In the genomic region with DNA sequence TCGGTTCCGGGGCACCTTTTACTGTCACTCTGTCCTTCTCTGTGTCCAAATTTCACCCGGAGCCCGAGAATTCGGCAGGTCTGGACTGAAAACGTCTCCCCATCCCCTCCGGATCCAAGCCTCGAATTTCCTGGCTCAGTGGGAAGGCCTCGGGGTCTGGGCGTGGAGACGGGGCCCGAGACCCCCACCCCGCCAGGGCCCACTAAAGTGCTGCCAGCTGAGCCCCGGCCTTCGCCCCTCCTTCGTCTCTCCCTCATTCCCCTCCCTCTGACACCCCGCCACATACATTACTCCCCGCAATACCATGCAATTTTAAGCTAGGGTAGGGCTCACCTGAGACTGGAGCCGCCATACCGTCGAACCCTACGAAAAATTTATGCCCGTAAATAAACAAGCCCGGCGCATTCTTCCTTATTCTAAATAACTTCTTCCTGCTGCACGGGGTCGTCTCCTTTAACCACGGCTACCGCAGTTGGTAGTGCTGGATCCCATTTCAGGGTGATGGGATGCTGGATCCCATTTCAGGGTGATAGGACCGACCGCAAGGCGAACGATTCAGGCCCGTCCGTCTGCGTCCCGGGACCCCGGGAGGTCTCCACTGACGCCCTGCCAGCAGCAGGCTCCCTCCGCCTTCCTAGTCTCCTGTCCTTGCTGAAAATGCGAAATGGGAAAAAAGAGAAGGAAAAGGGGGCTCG, we compare ENCODE assay signal across 3 cellular contexts.
TF ChIP-seq lines count a peak whose summit lies in the region.

No MANE protein-coding gene starts in this region.

TF ChIP-seq in A549, 52 proteins besides CTCF, POLR2A, EP300 and RAD21:
- TF ChIP-seq CHD2 (IDR thresholded peaks at IDR 0.05; ENCODE audit: low read length, partially characterized antibody) (no peak), BHLHE40 (IDR thresholded peaks at IDR 0.05; ENCODE audit: low read depth, low read length) (no peak), ESRRA (IDR thresholded peaks at IDR 0.05; ENCODE audit: borderline replicate concordance, low read length) (no peak), KDM5A (IDR thresholded peaks at IDR 0.05) (no peak), TFCP2L1 (CRISPR knock-in tag; IDR thresholded peaks at IDR 0.05) (no peak), NPAS2 (CRISPR knock-in tag; IDR thresholded peaks at IDR 0.05; ENCODE audit: borderline replicate concordance) (no peak), HOXB5 (CRISPR knock-in tag; IDR thresholded peaks at IDR 0.05) (no peak), JUN (IDR thresholded peaks at IDR 0.05) (no peak), ZC3H11A (IDR thresholded peaks at IDR 0.05) (no peak), CHD4 (IDR thresholded peaks at IDR 0.05; ENCODE audit: borderline replicate concordance) (0 out of 2 replicates have a peak, but pooled peaks have one; percentile 66), PHF8 (IDR thresholded peaks at IDR 0.05; ENCODE audit: borderline replicate concordance, low read depth) (peak; percentile 29; the same call in 1 of the 2 replicates), GATA3 (IDR thresholded peaks at IDR 0.05; ENCODE audit: borderline replicate concordance) (no peak), NR3C1 (IDR thresholded peaks at IDR 0.05) (no peak)
- TF ChIP-seq, protein P1, sequence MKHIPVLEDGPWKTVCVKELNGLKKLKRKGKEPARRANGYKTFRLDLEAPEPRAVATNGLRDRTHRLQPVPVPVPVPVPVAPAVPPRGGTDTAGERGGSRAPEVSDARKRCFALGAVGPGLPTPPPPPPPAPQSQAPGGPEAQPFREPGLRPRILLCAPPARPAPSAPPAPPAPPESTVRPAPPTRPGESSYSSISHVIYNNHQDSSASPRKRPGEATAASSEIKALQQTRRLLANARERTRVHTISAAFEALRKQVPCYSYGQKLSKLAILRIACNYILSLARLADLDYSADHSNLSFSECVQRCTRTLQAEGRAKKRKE (CRISPR knock-in tag; IDR thresholded peaks at IDR 0.05; ENCODE audit: low read depth): no peak
- TF ChIP-seq, protein P2, sequence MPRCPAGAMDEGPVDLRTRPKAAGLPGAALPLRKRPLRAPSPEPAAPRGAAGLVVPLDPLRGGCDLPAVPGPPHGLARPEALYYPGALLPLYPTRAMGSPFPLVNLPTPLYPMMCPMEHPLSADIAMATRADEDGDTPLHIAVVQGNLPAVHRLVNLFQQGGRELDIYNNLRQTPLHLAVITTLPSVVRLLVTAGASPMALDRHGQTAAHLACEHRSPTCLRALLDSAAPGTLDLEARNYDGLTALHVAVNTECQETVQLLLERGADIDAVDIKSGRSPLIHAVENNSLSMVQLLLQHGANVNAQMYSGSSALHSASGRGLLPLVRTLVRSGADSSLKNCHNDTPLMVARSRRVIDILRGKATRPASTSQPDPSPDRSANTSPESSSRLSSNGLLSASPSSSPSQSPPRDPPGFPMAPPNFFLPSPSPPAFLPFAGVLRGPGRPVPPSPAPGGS (IDR thresholded peaks at IDR 0.05): no peak

TF ChIP-seq in HCT116, 20 proteins besides CTCF, POLR2A, EP300 and RAD21:
- TF ChIP-seq EZH2 (IDR thresholded peaks at IDR 0.05) (no peak), SRF (IDR thresholded peaks at IDR 0.05; ENCODE audit: low read depth) (no peak), JUND (IDR thresholded peaks at IDR 0.05) (no peak), FOSL1 (IDR thresholded peaks at IDR 0.05; ENCODE audit: low read depth) (no peak), CEBPB (IDR thresholded peaks at IDR 0.05; ENCODE audit: low read depth) (no peak), CBX3 (IDR thresholded peaks at IDR 0.05; ENCODE audit: low read depth) (no peak), EGR1 (IDR thresholded peaks at IDR 0.05; ENCODE audit: low read depth) (no peak), SIN3A (IDR thresholded peaks at IDR 0.05; ENCODE audit: low read depth) (no peak), ELF1 (IDR thresholded peaks at IDR 0.05; ENCODE audit: borderline replicate concordance, low read depth) (no peak), POLR2AphosphoS5 (IDR thresholded peaks at IDR 0.05; ENCODE audit: low read depth, low read length) (no peak), TCF7L2 (IDR thresholded peaks at IDR 0.05; ENCODE audit: borderline replicate concordance, extremely low read depth, insufficient read depth, insufficient read length) (no peak), EZH2phosphoT487 (IDR thresholded peaks at IDR 0.05; ENCODE audit: borderline replicate concordance) (no peak), ZFX (IDR thresholded peaks at IDR 0.05) (no peak)
- TF ChIP-seq, protein P3, sequence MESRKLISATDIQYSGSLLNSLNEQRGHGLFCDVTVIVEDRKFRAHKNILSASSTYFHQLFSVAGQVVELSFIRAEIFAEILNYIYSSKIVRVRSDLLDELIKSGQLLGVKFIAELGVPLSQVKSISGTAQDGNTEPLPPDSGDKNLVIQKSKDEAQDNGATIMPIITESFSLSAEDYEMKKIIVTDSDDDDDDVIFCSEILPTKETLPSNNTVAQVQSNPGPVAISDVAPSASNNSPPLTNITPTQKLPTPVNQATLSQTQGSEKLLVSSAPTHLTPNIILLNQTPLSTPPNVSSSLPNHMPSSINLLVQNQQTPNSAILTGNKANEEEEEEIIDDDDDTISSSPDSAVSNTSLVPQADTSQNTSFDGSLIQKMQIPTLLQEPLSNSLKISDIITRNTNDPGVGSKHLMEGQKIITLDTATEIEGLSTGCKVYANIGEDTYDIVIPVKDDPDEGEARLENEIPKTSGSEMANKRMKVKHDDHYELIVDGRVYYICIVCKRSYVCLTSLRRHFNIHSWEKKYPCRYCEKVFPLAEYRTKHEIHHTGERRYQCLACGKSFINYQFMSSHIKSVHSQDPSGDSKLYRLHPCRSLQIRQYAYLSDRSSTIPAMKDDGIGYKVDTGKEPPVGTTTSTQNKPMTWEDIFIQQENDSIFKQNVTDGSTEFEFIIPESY (IDR thresholded peaks at IDR 0.05; ENCODE audit: extremely low read depth, insufficient replicate concordance, low read length): no peak
- TF ChIP-seq, protein P4, sequence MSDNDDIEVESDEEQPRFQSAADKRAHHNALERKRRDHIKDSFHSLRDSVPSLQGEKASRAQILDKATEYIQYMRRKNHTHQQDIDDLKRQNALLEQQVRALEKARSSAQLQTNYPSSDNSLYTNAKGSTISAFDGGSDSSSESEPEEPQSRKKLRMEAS (IDR thresholded peaks at IDR 0.05): no peak
- TF ChIP-seq, protein P5, sequence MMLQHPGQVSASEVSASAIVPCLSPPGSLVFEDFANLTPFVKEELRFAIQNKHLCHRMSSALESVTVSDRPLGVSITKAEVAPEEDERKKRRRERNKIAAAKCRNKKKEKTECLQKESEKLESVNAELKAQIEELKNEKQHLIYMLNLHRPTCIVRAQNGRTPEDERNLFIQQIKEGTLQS (IDR thresholded peaks at IDR 0.05): no peak; the same call in 1 of the 2 replicates
TF ChIP-seq in HCT116: peak in this region for 0.

TF ChIP-seq in K562, 482 proteins besides CTCF, POLR2A, EP300 and RAD21 (continues in another document):
- TF ChIP-seq MCM2 (IDR thresholded peaks at IDR 0.05; ENCODE audit: low read depth) (no peak), ETV5 (CRISPR knock-in tag; IDR thresholded peaks at IDR 0.05; ENCODE audit: low read depth) (no peak), ZNF77 (CRISPR knock-in tag; IDR thresholded peaks at IDR 0.05) (no peak), SETDB1 (IDR thresholded peaks at IDR 0.05; ENCODE audit: low read length) (no peak), ZNF431 (CRISPR knock-in tag; IDR thresholded peaks at IDR 0.05) (no peak), SMARCA4 (IDR thresholded peaks at IDR 0.05) (no peak), TAF15 (IDR thresholded peaks at IDR 0.05; ENCODE audit: low read depth, low read length) (no peak), HDAC1 (IDR thresholded peaks at IDR 0.05) (0 out of 4 replicates have a peak, but pooled peaks of 1 of the 2 experiments have one; percentile 1), GTF2E2 (tag; IDR thresholded peaks at IDR 0.05) (no peak), SREBF1 (IDR thresholded peaks at IDR 0.05; ENCODE audit: borderline replicate concordance, low read depth, low read length) (no peak), NCOA6 (IDR thresholded peaks at IDR 0.05) (peak; percentile 24), YY1 (IDR thresholded peaks at IDR 0.05; ENCODE audit: borderline replicate concordance in 1 of 3, control insufficient read depth in 1 of 3, extremely low read depth in 1 of 3, insufficient read depth in 3 of 3, insufficient read length in 1 of 3, insufficient replicate concordance in 2 of 3, low read depth in 1 of 3, low read length in 2 of 3) (peak in 1 of 3 experiments; percentile 11), ETV1 (tag; conservative IDR thresholded peaks at IDR 0.05; ENCODE audit: low read depth) (no peak), EGR1 (conservative IDR thresholded peaks at IDR 0.05) (no peak), ZZZ3 (IDR thresholded peaks at IDR 0.05) (no peak), PHF20 (IDR thresholded peaks at IDR 0.05; ENCODE audit: partially characterized antibody) (peak; percentile 3), ZNF79 (CRISPR knock-in tag; IDR thresholded peaks at IDR 0.05; ENCODE audit: low read depth) (no peak), DDX20 (tag; IDR thresholded peaks at IDR 0.05; ENCODE audit: low read depth) (no peak), NBN (IDR thresholded peaks at IDR 0.05; ENCODE audit: low read depth) (no peak), HLTF (IDR thresholded peaks at IDR 0.05) (no peak), KLF10 (CRISPR knock-in tag; IDR thresholded peaks at IDR 0.05) (no peak)
- TF ChIP-seq, protein P6, sequence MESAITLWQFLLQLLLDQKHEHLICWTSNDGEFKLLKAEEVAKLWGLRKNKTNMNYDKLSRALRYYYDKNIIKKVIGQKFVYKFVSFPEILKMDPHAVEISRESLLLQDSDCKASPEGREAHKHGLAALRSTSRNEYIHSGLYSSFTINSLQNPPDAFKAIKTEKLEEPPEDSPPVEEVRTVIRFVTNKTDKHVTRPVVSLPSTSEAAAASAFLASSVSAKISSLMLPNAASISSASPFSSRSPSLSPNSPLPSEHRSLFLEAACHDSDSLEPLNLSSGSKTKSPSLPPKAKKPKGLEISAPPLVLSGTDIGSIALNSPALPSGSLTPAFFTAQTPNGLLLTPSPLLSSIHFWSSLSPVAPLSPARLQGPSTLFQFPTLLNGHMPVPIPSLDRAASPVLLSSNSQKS (CRISPR knock-in tag; IDR thresholded peaks at IDR 0.05): no peak
- TF ChIP-seq, protein P7, sequence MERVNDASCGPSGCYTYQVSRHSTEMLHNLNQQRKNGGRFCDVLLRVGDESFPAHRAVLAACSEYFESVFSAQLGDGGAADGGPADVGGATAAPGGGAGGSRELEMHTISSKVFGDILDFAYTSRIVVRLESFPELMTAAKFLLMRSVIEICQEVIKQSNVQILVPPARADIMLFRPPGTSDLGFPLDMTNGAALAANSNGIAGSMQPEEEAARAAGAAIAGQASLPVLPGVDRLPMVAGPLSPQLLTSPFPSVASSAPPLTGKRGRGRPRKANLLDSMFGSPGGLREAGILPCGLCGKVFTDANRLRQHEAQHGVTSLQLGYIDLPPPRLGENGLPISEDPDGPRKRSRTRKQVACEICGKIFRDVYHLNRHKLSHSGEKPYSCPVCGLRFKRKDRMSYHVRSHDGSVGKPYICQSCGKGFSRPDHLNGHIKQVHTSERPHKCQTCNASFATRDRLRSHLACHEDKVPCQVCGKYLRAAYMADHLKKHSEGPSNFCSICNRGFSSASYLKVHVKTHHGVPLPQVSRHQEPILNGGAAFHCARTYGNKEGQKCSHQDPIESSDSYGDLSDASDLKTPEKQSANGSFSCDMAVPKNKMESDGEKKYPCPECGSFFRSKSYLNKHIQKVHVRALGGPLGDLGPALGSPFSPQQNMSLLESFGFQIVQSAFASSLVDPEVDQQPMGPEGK (CRISPR knock-in tag; IDR thresholded peaks at IDR 0.05; ENCODE audit: borderline replicate concordance): no peak
- TF ChIP-seq, protein P8, sequence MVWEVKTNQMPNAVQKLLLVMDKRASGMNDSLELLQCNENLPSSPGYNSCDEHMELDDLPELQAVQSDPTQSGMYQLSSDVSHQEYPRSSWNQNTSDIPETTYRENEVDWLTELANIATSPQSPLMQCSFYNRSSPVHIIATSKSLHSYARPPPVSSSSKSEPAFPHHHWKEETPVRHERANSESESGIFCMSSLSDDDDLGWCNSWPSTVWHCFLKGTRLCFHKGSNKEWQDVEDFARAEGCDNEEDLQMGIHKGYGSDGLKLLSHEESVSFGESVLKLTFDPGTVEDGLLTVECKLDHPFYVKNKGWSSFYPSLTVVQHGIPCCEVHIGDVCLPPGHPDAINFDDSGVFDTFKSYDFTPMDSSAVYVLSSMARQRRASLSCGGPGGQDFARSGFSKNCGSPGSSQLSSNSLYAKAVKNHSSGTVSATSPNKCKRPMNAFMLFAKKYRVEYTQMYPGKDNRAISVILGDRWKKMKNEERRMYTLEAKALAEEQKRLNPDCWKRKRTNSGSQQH (CRISPR knock-in tag; IDR thresholded peaks at IDR 0.05): no peak
- TF ChIP-seq, protein P3 (CRISPR knock-in tag; IDR thresholded peaks at IDR 0.05): no peak
- TF ChIP-seq, protein P9, sequence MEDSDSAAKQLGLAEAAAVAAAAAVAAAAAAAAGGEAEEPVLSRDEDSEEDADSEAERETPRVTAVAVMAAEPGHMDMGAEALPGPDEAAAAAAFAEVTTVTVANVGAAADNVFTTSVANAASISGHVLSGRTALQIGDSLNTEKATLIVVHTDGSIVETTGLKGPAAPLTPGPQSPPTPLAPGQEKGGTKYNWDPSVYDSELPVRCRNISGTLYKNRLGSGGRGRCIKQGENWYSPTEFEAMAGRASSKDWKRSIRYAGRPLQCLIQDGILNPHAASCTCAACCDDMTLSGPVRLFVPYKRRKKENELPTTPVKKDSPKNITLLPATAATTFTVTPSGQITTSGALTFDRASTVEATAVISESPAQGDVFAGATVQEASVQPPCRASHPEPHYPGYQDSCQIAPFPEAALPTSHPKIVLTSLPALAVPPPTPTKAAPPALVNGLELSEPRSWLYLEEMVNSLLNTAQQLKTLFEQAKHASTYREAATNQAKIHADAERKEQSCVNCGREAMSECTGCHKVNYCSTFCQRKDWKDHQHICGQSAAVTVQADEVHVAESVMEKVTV (CRISPR knock-in tag; IDR thresholded peaks at IDR 0.05): 0 out of 2 replicates have a peak, but pooled peaks have one; percentile 8
- TF ChIP-seq, protein P10, sequence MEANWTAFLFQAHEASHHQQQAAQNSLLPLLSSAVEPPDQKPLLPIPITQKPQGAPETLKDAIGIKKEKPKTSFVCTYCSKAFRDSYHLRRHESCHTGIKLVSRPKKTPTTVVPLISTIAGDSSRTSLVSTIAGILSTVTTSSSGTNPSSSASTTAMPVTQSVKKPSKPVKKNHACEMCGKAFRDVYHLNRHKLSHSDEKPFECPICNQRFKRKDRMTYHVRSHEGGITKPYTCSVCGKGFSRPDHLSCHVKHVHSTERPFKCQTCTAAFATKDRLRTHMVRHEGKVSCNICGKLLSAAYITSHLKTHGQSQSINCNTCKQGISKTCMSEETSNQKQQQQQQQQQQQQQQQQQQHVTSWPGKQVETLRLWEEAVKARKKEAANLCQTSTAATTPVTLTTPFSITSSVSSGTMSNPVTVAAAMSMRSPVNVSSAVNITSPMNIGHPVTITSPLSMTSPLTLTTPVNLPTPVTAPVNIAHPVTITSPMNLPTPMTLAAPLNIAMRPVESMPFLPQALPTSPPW (CRISPR knock-in tag; IDR thresholded peaks at IDR 0.05): no peak
